Comparison of ENCODE assay signal across 18 cellular contexts in the genomic region with DNA sequence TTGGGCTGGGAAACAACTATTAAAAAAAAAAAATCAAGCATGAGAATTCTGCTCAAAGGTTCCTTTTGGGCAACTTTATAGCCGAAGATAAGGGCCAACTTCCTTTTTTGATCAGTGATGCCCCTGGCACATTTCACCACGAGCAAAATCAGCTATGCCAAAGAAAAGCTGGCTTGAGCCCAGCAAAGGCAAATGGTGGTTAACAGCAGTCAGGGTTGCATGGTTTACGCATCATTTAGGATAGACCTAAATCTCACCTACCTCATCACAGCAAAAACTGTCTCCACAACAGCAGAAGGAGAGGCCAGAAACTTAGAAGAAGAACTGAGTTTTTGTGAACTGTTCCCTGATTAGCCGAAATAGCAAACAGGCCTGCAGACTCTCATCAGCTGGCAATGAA.
"Had no signal": no experiment of that assay in that cellular context is flagged by ENCODE, and none has a peak within 500 bp of the region (broad histone marks: within the 10 kb centered on the region; RNA-seq: fewer than 3 reads in every experiment).

No MANE protein-coding gene starts in this region.

- H3K4me3 Mint-ChIP-seq: activated naive CD4-positive, alpha-beta T cell treated with anti-CD3 and anti-CD28 coated beads, Interleukin-2, amount 10 ng/mL, durations not matched to agents 7 days and 5 days; nephron; stimulated activated naive CD8-positive, alpha-beta T cell treated with anti-CD3 and anti-CD28 coated beads, Interleukin-15, Interleukin-2, amounts not matched to agents 100 ng/mL and 50 ng/mL, for 24 hours had no signal

- H3K36me3 ChIP-seq: gastrocnemius medialis, left lung, upper lobe of left lung had no signal

- H3K27me3 ChIP-seq: body of pancreas, gastrocnemius medialis, left lung, upper lobe of left lung had no signal

- H3K36me3 Mint-ChIP-seq: activated naive CD4-positive, alpha-beta T cell treated with anti-CD3 and anti-CD28 coated beads, Interleukin-2, amount 10 ng/mL, durations not matched to agents 7 days and 5 days had no signal

- ATAC-seq: body of pancreas, gastrocnemius medialis, left lung, sciatic nerve had no signal

- H3K9me3 ChIP-seq: body of pancreas, gastrocnemius medialis, upper lobe of left lung had no signal

- DNase-seq: activated CD4-positive, alpha-beta T cell treated with anti-CD3 and anti-CD28 coated beads, Interleukin-2, amount 50 U/mL, for 1 hour; activated CD4-positive, CD25-positive, alpha-beta regulatory T cell; activated naive CD4-positive, alpha-beta T cell treated with anti-CD3 and anti-CD28 coated beads, Interleukin-2, amount 10 ng/mL, durations not matched to agents 7 days and 5 days; activated T-cell treated with anti-CD3 and anti-CD28 coated beads for 4 hours; body of pancreas; central memory CD4-positive, alpha-beta T cell; cortex of kidney; effector CD8-positive, alpha-beta T cell; gastrocnemius medialis; left lung; stimulated activated CD4-positive, alpha-beta T cell treated with anti-CD3 and anti-CD28 coated beads, Interleukin-12 subunit alpha, Interleukin-12 subunit beta, amount 100 ng/mL, for 4 hours; stimulated activated CD4-positive, alpha-beta T cell treated with anti-CD3 and anti-CD28 coated beads, Interleukin-2, amount 100 ng/mL, for 48 hours; T1000; upper lobe of left lung had no signal

- H3K4me1 Mint-ChIP-seq: activated naive CD4-positive, alpha-beta T cell treated with anti-CD3 and anti-CD28 coated beads, Interleukin-2, amount 10 ng/mL, durations not matched to agents 7 days and 5 days had no signal

- H3K27ac ChIP-seq: body of pancreas, gastrocnemius medialis, left lung, upper lobe of left lung had no signal

- H3K4me3 ChIP-seq: body of pancreas, gastrocnemius medialis, left lung, upper lobe of left lung had no signal

- H3K27ac Mint-ChIP-seq: activated naive CD4-positive, alpha-beta T cell treated with anti-CD3 and anti-CD28 coated beads, Interleukin-2, amount 10 ng/mL, durations not matched to agents 7 days and 5 days; activated T-helper 2 cell treated with anti-CD3 and anti-CD28 coated beads, Interferon-gamma antibody, Interleukin-2, Interleukin-4, amounts not matched to agents 10 μg/mL and 5 μg/mL and 100 μg/mL, durations not matched to agents 14 hours and 24 hours and 36 hours; stimulated activated naive CD8-positive, alpha-beta T cell treated with anti-CD3 and anti-CD28 coated beads, Interleukin-15, Interleukin-2, amounts not matched to agents 100 ng/mL and 50 ng/mL, for 24 hours had no signal

- H3K27me3 Mint-ChIP-seq: activated naive CD4-positive, alpha-beta T cell treated with anti-CD3 and anti-CD28 coated beads, Interleukin-2, amount 10 ng/mL, durations not matched to agents 7 days and 5 days; stimulated activated naive CD8-positive, alpha-beta T cell treated with anti-CD3 and anti-CD28 coated beads, Interleukin-15, Interleukin-2, amounts not matched to agents 100 ng/mL and 50 ng/mL, for 24 hours had no signal

- H3K4me1 ChIP-seq: body of pancreas, gastrocnemius medialis, left lung had no signal

- H3K9me3 Mint-ChIP-seq: activated T-helper 2 cell treated with anti-CD3 and anti-CD28 coated beads, Interferon-gamma antibody, Interleukin-2, Interleukin-4, amounts not matched to agents 10 μg/mL and 5 μg/mL and 100 μg/mL, durations not matched to agents 14 hours and 24 hours and 36 hours; nephron; stimulated activated naive CD8-positive, alpha-beta T cell treated with anti-CD3 and anti-CD28 coated beads, Interleukin-15, Interleukin-2, amounts not matched to agents 100 ng/mL and 50 ng/mL, for 24 hours had no signal
